In genomic region chr2:189524746-189525145, GRCh38 we compare ENCODE assay signal across 24 cellular contexts. TPM values are rescaled to one million over a fixed set of nuclear protein-coding genes. Genes with fewer than 3 reads are reported as not detected.
DNase-seq lines count a peak whose midpoint lies in the region; ATAC-seq, FAIRE-seq and TF ChIP-seq lines count a peak whose summit lies in the region.
"Had no signal": no experiment of that assay in that cellular context is flagged by ENCODE, and none has a peak within 500 bp of the region (broad histone marks: within the 10 kb centered on the region; RNA-seq: fewer than 3 reads in every experiment).

No MANE protein-coding gene starts in this region.

- H3K36me3 Mint-ChIP-seq in GM23338 (ENCODE audit: low read depth): no peaks in the 10 kb centered on the region
- peaks cover 5% of the 10 kb centered on the region for H3K36me3 Mint-ChIP-seq in Calu3 (ENCODE audit: insufficient read depth, unreplicated experiment)
- H3K36me3 Mint-ChIP-seq: CD14-positive monocyte; CD8-positive, alpha-beta memory T cell had no signal

- DNase-seq in GM23338 (ENCODE audit: low spot score) (no peak), HT-29 (ENCODE audit: low spot score) (peak; percentile 13), mucosa of descending colon (no peak), small intestine (peak; percentile 84), activated T-cell treated with anti-CD3 and anti-CD28 coated beads for 4 hours (no peak), globus pallidus (ENCODE audit: low spot score) (no peak), Calu3 (no peak)
- DNase-seq: 8988T; ACHN; AML-193; BE2C; CD4-positive, alpha-beta T cell; CD8-positive, alpha-beta memory T cell; DMS53; DMS79 treated with DMSO at 0.1 percent for 48 hours; GF-D8; GOT3 had no signal

- FAIRE-seq in small intestine (lab: Jason Lieb, UNC): no peak
- FAIRE-seq: A549, GM12891, GM18507, H54 had no signal

- no peak overlapping the region for H3K4me3 Mint-ChIP-seq in GM23338
- no peak overlapping the region for H3K4me3 Mint-ChIP-seq in Calu3 (ENCODE audit: low read depth, unreplicated experiment)
- H3K4me3 Mint-ChIP-seq: CD14-positive monocyte; CD4-positive, alpha-beta T cell; CD8-positive, alpha-beta memory T cell had no signal

- H3K4me1 Mint-ChIP-seq in GM23338 (peaks cover 1% of the 10 kb centered on the region; the same call in 2 of the 3 replicates), Calu3 (ENCODE audit: low read depth, unreplicated experiment) (peaks cover 25% of the 10 kb centered on the region)
- H3K4me1 Mint-ChIP-seq: CD8-positive, alpha-beta memory T cell had no signal

- 19 to 57% (median 35%) methylated on average over 4 of the region's 4 CpGs for WGBS in small intestine, 3 donors

- H3K27me3 Mint-ChIP-seq in GM23338 (ENCODE audit: insufficient read depth, low read depth, poor library complexity) (no peaks in the 10 kb centered on the region), Calu3 (ENCODE audit: unreplicated experiment) (no peaks in the 10 kb centered on the region)
- H3K27me3 Mint-ChIP-seq: CD4-positive, alpha-beta T cell had no signal

- H3K9me3 Mint-ChIP-seq in GM23338: no peaks in the 10 kb centered on the region
- H3K9me3 Mint-ChIP-seq in Calu3 (ENCODE audit: low read depth, unreplicated experiment): no peaks in the 10 kb centered on the region
- H3K9me3 Mint-ChIP-seq: CD4-positive, alpha-beta T cell; CD8-positive, alpha-beta memory T cell had no signal

- H3F3A ChIP-seq in GM23338 (replicated peaks; ENCODE audit: low read depth): no peaks in the 10 kb centered on the region

- no peak overlapping the region for H3K4me2 ChIP-seq in GM23338
- H3K4me2 ChIP-seq: A549; BLaER1 treated with 17β-estradiol and CSF1 and Interleukin-3, amounts not matched to agents 10 nM and 100 nM had no signal

- no TSS peak for BruUV-seq in Calu3 (replicated peaks; lab: Mats Ljungman, UMichigan)

- H3K27ac ChIP-seq in GM23338 (ENCODE audit: low read depth): no peak overlapping the region
- H3K27ac ChIP-seq in small intestine (ENCODE audit: low read depth in 1 of 2, low read length in 1 of 2): peak overlapping the region in 1 of 2 donors; percentile 73
- H3K27ac ChIP-seq: A549; BLaER1 treated with 17β-estradiol and CSF1 and Interleukin-3, amounts not matched to agents 10 nM and 100 nM had no signal

- no peak overlapping the region for H3K4me3 ChIP-seq in GM23338
- no peak overlapping the region for H3K4me3 ChIP-seq in mucosa of descending colon
- H3K4me3 ChIP-seq in small intestine (ENCODE audit: low read depth in 1 of 2, low read length in 2 of 2): no peak overlapping the region
- H3K4me3 ChIP-seq: A549; BLaER1 treated with 17β-estradiol and CSF1 and Interleukin-3, amounts not matched to agents 10 nM and 100 nM; HAP-1 had no signal

- H2AFZ ChIP-seq in GM23338: 0 out of 2 replicates have a peak overlapping the region, but pooled peaks have one; percentile 25

- intact Hi-C loops in mucosa of descending colon (cut with DNase I, micrococcal nuclease): no loop called here
- intact Hi-C loops in Calu3 (cut with micrococcal nuclease; ENCODE audit: unreplicated experiment): loop anchor here (5.0 kb wide), 1 partner anchor 57 kb away; no protein-coding TSS in a partner anchor

- CTCF ChIA-PET in Calu3 (lab: Charles Lee): no interaction called here

- no peaks in the 10 kb centered on the region for H3K79me2 ChIP-seq in GM23338 (replicated peaks; ENCODE audit: insufficient read depth)

- ATAC-seq in GM23338: no peak
- ATAC-seq in mucosa of descending colon: peak; percentile 66
- ATAC-seq: A549 had no signal

- TF ChIP-seq CTCF in GM23338 (conservative IDR thresholded peaks at IDR 0.05; ENCODE audit: low read depth in 2 of 2): no peak
- TF ChIP-seq CTCF in mucosa of descending colon (IDR thresholded peaks at IDR 0.05): no peak
- TF ChIP-seq CTCF in Calu3 (IDR thresholded peaks at IDR 0.05; ENCODE audit: unreplicated experiment): no peak

- H3K9me3 ChIP-seq in mucosa of descending colon (no peaks in the 10 kb centered on the region), small intestine (ENCODE audit: control insufficient read depth, low read depth) (no peaks in the 10 kb centered on the region)
- H3K9me3 ChIP-seq: A549; BE2C; BLaER1 treated with 17β-estradiol and CSF1 and Interleukin-3, amounts not matched to agents 10 nM and 100 nM; HAP-1 had no signal

- no peaks in the 10 kb centered on the region for H3K4me1 ChIP-seq in GM23338 (ENCODE audit: insufficient read depth)
- peaks cover 15% of the 10 kb centered on the region for H3K4me1 ChIP-seq in mucosa of descending colon (ENCODE audit: low read depth)
- H3K4me1 ChIP-seq in small intestine (ENCODE audit: control insufficient read depth in 2 of 2, insufficient read depth in 1 of 2, low read depth in 1 of 2, low read length in 1 of 2): peaks cover 5 to 13% of the 10 kb centered on the region in 2 donors
- H3K4me1 ChIP-seq: BE2C had no signal

- H3K36me3 ChIP-seq in GM23338 (ENCODE audit: insufficient read depth): no peaks in the 10 kb centered on the region
- no peaks in the 10 kb centered on the region for H3K36me3 ChIP-seq in mucosa of descending colon (ENCODE audit: low read depth)
- no peaks in the 10 kb centered on the region for H3K36me3 ChIP-seq in small intestine (ENCODE audit: control insufficient read depth in 2 of 2, insufficient read depth in 2 of 2, low read length in 2 of 2)
- H3K36me3 ChIP-seq: BE2C; BLaER1 treated with 17β-estradiol and CSF1 and Interleukin-3, amounts not matched to agents 10 nM and 100 nM; HAP-1 had no signal

- H3K9me2 ChIP-seq in GM23338 (ENCODE audit: insufficient read depth): no peaks in the 10 kb centered on the region

- no peaks in the 10 kb centered on the region; the same call in 1 of the 2 replicates for H4K20me1 ChIP-seq in GM23338 (replicated peaks; ENCODE audit: insufficient read depth)
- H4K20me1 ChIP-seq: BLaER1 treated with 17β-estradiol and CSF1 and Interleukin-3, amounts not matched to agents 10 nM and 100 nM had no signal

- H3K27me3 ChIP-seq in GM23338 (ENCODE audit: insufficient read depth) (no peaks in the 10 kb centered on the region), small intestine (ENCODE audit: control insufficient read depth in 2 of 2, insufficient read depth in 2 of 2, low read length in 2 of 2) (no peaks in the 10 kb centered on the region)
- H3K27me3 ChIP-seq: BE2C; BLaER1 treated with 17β-estradiol and CSF1 and Interleukin-3, amounts not matched to agents 10 nM and 100 nM had no signal

- H3K27ac Mint-ChIP-seq in GM23338 (no peak overlapping the region), Calu3 (ENCODE audit: unreplicated experiment) (no peak overlapping the region)
- H3K27ac Mint-ChIP-seq: CD14-positive monocyte; CD4-positive, alpha-beta T cell had no signal

TF ChIP-seq in GM23338, 12 proteins besides CTCF, POLR2A, EP300 and RAD21 (continues in another document):
- TF ChIP-seq NANOG (IDR thresholded peaks at IDR 0.05; ENCODE audit: borderline replicate concordance): no peak
- no peak for TF ChIP-seq ETS1 (IDR thresholded peaks at IDR 0.05)
- no peak for TF ChIP-seq ZNF331 (CRISPR knock-in tag; IDR thresholded peaks at IDR 0.05; ENCODE audit: low read depth)
- TF ChIP-seq EZH2phosphoT487 (IDR thresholded peaks at IDR 0.05; ENCODE audit: unreplicated experiment): no peak
- no peak for TF ChIP-seq STAT1 (IDR thresholded peaks at IDR 0.05; ENCODE audit: unreplicated experiment)
- no peak for TF ChIP-seq CREB1 (CRISPR knock-in tag; IDR thresholded peaks at IDR 0.05; ENCODE audit: low read depth)
- no peak for TF ChIP-seq REST (IDR thresholded peaks at IDR 0.05; ENCODE audit: unreplicated experiment)
- TF ChIP-seq EZH2 (IDR thresholded peaks at IDR 0.05; ENCODE audit: low read depth, unreplicated experiment): no peak
- TF ChIP-seq JUNB (IDR thresholded peaks at IDR 0.05; ENCODE audit: unreplicated experiment): no peak
- TF ChIP-seq POLR2AphosphoS5 (IDR thresholded peaks at IDR 0.05; ENCODE audit: low read depth): no peak

RNA-seq across cellular contexts. Expression of gene SLC40A1, which starts 55.8 kb away (rescaled TPM):
- total RNA-seq in GM23338 (2014; rRNA removed; shearing (Covaris generic)): 0.70 TPM in 1 of 2 replicates, not detected in the other
- 0.08 and 0.10 TPM in 2 replicates for polyA plus RNA-seq in GM23338 (2016; fragmentation: Nextera tagmentation; extraction: Ambion mirVana)
- total RNA-seq in HT-29 (2014; rRNA removed; shearing (Covaris generic)): 85.1 and 87.6 TPM in 2 replicates
- 100 to 1,000 TPM in 2 of 3 donors, 10 to 100 TPM in 1; 95.4 to 212 (median 155) TPM for total RNA-seq in mucosa of descending colon
- 100 to 1,000 TPM in 1 of 3 donors, 10 to 100 TPM in 2; 72.6 to 212 (median 97.3) TPM for polyA plus RNA-seq in small intestine
- 37.6 and 49.6 TPM in 2 replicates for total RNA-seq in Calu3 (2022)

Comparison
In these comparisons a context has a peak if more than half of its experiments do, and no peak if none do; other contexts are left out.
1. DNase-seq: peak in HT-29 (single experiment) and small intestine (single experiment); none in GM23338 (single experiment), mucosa of descending colon (0 of 3), activated T-cell treated with anti-CD3 and anti-CD28 coated beads for 4 hours (single experiment), globus pallidus (single experiment) and Calu3 (single experiment).
2. RNA of gene SLC40A1, which starts 55.8 kb away (total RNA-seq): 95.4 to 212 TPM in mucosa of descending colon, 85.1 to 87.6 TPM in HT-29 and 37.6 to 49.6 TPM in Calu3; 0.70 TPM in GM23338; every median in the first group is over 10 times any median in the second.